ENCODE assay signal across 20 cellular contexts in genomic region chr19:41410655-41411054, GRCh38. TPM values are rescaled to one million over a fixed set of nuclear protein-coding genes. Genes with fewer than 3 reads are reported as not detected.
"Had no signal": no experiment of that assay in that cellular context is flagged by ENCODE, and none has a peak within 500 bp of the region (broad histone marks: within the 10 kb centered on the region; RNA-seq: fewer than 3 reads in every experiment).

No MANE protein-coding gene starts in this region.

- H3K9me3 ChIP-seq: spleen had no signal

- DNase-seq: activated CD4-positive, alpha-beta T cell treated with anti-CD3 and anti-CD28 coated beads, Interleukin-2, amount 50 U/mL, for 1 hour; activated naive CD4-positive, alpha-beta T cell treated with Interleukin-2 at 50 U/mL for 16 hours; aorta; dermis blood vessel endothelial cell; effector memory CD8-positive, alpha-beta T cell; head of caudate nucleus; left colon; mesendoderm; spleen; T-helper 1 cell; T1000 had no signal

- H3K27me3 ChIP-seq: spleen had no signal

- H3K4me3 ChIP-seq: spleen had no signal

- ATAC-seq: activated CD4-positive, CD25-positive, alpha-beta regulatory T cell treated with anti-CD3 and anti-CD28 coated beads, Interleukin-2, amount 50 U/mL, for 24 hours; activated T-helper 17 cell treated with anti-CD3 and anti-CD28 coated beads, Interleukin-2, amount 50 U/mL, for 72 hours; left colon; sciatic nerve had no signal

RNA-seq across cellular contexts. Expression of gene ERICH4, which starts 32.3 kb away (rescaled TPM):
- total RNA-seq: activated CD8-positive, alpha-beta memory T cell treated with anti-CD3 and anti-CD28 coated beads for 36 hours; activated T-helper 17 cell treated with anti-CD3 and anti-CD28 coated beads, Interleukin-2, amount 50 U/mL, for 72 hours; aorta; cerebellum; dermis blood vessel endothelial cell; fibroblast of lung; left colon; natural killer cell treated with Interleukin-12 subunit alpha and Interleukin-12 subunit beta and Interleukin-15 and Interleukin-18, amount 100 ng/mL, for 72 hours; omental fat pad; pulmonary artery endothelial cell; sciatic nerve had no signal
- polyA plus RNA-seq: fibroblast of lung, spleen had no signal
